Comparison of ENCODE assay signal across 8 cellular contexts in the genomic region with DNA sequence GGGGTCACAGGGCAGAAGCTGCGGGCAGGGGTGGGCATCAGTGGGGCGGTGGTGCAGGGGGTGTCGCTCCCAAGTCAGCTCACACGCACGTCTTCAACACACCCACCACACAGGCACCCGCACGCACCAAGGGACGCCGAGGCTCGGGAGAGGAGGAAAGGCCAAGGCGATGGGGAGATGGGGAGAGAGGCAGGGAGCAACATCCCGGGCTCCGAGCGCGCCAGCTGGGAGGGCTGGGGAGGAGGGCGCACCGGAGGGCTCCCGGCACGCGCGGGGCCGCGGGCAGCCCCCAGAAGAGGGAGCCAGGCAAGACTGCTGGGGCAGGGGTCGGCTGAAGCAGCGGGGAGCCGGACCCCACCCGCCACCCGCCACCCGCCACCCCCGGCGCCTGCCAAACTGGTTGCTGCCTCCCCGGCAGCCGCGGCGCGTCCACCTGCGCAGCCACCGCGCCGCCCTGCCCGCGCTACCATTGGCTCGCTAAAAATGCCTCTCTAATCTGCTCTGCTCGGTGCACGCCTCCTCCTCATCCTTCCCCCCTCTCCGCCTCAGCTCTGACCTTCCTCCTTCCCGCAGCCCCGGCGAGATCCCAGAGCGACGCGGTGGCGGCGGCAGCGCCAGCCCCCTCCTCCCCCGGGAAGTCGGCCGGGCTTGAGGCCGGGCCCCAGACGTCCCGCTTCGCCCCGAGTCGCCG. TPM values are rescaled to one million over a fixed set of nuclear protein-coding genes. Genes with fewer than 3 reads are reported as not detected.
DNase-seq lines count a peak whose midpoint lies in the region; ATAC-seq and TF ChIP-seq lines count a peak whose summit lies in the region.

PACSIN1 (plus strand) TSS at position 526 of the 691 bp plus-strand sequence. CDS start 60,230 bp downstream, outside the sequence.

- no peak for TF ChIP-seq POLR2A in esophagus muscularis mucosa (IDR thresholded peaks at IDR 0.05; ENCODE audit: low read depth)

- H3K79me2 ChIP-seq in osteoblast (ENCODE audit: insufficient read depth, low read length), result no peaks in the 10 kb centered on the region

- peaks cover 0 to 43% (median 21%) of the 10 kb centered on the region in 4 donors for H3K27me3 ChIP-seq in esophagus muscularis mucosa
- H3K27me3 ChIP-seq in osteoblast (ENCODE audit: insufficient read depth, low read length), result peaks cover 17% of the 10 kb centered on the region

- H3K4me3 ChIP-seq in GM12875 (ENCODE audit: low read depth, low read length) (peak within 1 kb of the TSS; percentile 21), esophagus muscularis mucosa (peak within 1 kb of the TSS; percentile 44 to 59 (median 48)), osteoblast (ENCODE audit: insufficient read depth, low read length) (peak within 1 kb of the TSS; percentile 46)

- ATAC-seq in GM21717 (IDR thresholded peaks at IDR 0.05; ENCODE audit: unreplicated experiment) (no peak), GM19035 (IDR thresholded peaks at IDR 0.05; ENCODE audit: unreplicated experiment) (no peak)

- 2% methylated on average over 49 of the region's 65 CpGs for WGBS in esophagus muscularis mucosa

- H2AFZ ChIP-seq in osteoblast (ENCODE audit: low read length), result no peak within 1 kb of the TSS

- H3K9me3 ChIP-seq in esophagus muscularis mucosa, result no peaks in the 10 kb centered on the region
- H3K9me3 ChIP-seq in osteoblast (ENCODE audit: low read depth, low read length), result no peaks in the 10 kb centered on the region

- H3K4me1 ChIP-seq in esophagus muscularis mucosa, result peaks cover 7 to 15% (median 14%) of the 10 kb centered on the region in 4 donors
- no peaks in the 10 kb centered on the region for H3K4me1 ChIP-seq in osteoblast (ENCODE audit: insufficient read depth, low read length)

- peaks cover 30% of the 10 kb centered on the region for H3K27me3 Mint-ChIP-seq in T-helper 2 cell treated with Interferon-gamma antibody and Interleukin-4, amounts not matched to agents 5 μg/mL and 100 μg/mL, for 36 hours (ENCODE audit: low read depth)

- H3K27ac ChIP-seq in esophagus muscularis mucosa (replicated peaks in 1 of 4) (peak within 1 kb of the TSS in 1 of 4 donors; percentile 18), osteoblast (ENCODE audit: low read depth, low read length) (no peak within 1 kb of the TSS)

- H3K4me3 Mint-ChIP-seq in T-helper 2 cell treated with Interferon-gamma antibody and Interleukin-4, amounts not matched to agents 5 μg/mL and 100 μg/mL, for 36 hours, result peak within 1 kb of the TSS; percentile 65

- peak within 1 kb of the TSS; percentile 40 for H3K4me2 ChIP-seq in osteoblast (ENCODE audit: insufficient read depth, low read length)

- H4K20me1 ChIP-seq in osteoblast (ENCODE audit: insufficient read depth, low read length), result no peaks in the 10 kb centered on the region

- no peaks in the 10 kb centered on the region for H3K4me1 Mint-ChIP-seq in T-helper 2 cell treated with Interferon-gamma antibody and Interleukin-4, amounts not matched to agents 5 μg/mL and 100 μg/mL, for 36 hours (ENCODE audit: low read depth)

- DNase-seq in AG08396 (ENCODE audit: low spot score), result peak; percentile 56
- no peak for DNase-seq in T-helper 2 cell treated with Interferon-gamma antibody and Interleukin-4, amounts not matched to agents 5 μg/mL and 100 μg/mL, for 36 hours (ENCODE audit: low spot score)
- DNase-seq in esophagus muscularis mucosa (ENCODE audit: extremely low spot score), result no peak
- peak; percentile 89 for DNase-seq in osteoblast (ENCODE audit: insufficient read length, low spot score, missing footprints)
- DNase-seq in SK-N-DZ (ENCODE audit: low spot score), result no peak

- intact Hi-C loops in esophagus muscularis mucosa (cut with DNase I), result no loop called here

- no peak within 1 kb of the TSS for H3K27ac Mint-ChIP-seq in T-helper 2 cell treated with Interferon-gamma antibody and Interleukin-4, amounts not matched to agents 5 μg/mL and 100 μg/mL, for 36 hours

- H3K36me3 ChIP-seq in esophagus muscularis mucosa (no peaks in the 10 kb centered on the region), osteoblast (ENCODE audit: insufficient read depth, low read length) (no peaks in the 10 kb centered on the region)

- TF ChIP-seq CTCF in GM12875 (IDR thresholded peaks at IDR 0.05; ENCODE audit: borderline replicate concordance, insufficient read depth, low read depth, low read length) (no peak), esophagus muscularis mucosa (IDR thresholded peaks at IDR 0.05) (no peak), osteoblast (IDR thresholded peaks at IDR 0.05; ENCODE audit: extremely low read depth, low read depth, low read length) (no peak)

- H3K36me3 Mint-ChIP-seq in T-helper 2 cell treated with Interferon-gamma antibody and Interleukin-4, amounts not matched to agents 5 μg/mL and 100 μg/mL, for 36 hours (ENCODE audit: low read depth), result no peaks in the 10 kb centered on the region

- no peak for TF ChIP-seq EP300 in esophagus muscularis mucosa (IDR thresholded peaks at IDR 0.05)

- no peaks in the 10 kb centered on the region for H3K9me3 Mint-ChIP-seq in T-helper 2 cell treated with Interferon-gamma antibody and Interleukin-4, amounts not matched to agents 5 μg/mL and 100 μg/mL, for 36 hours

RNA-seq across cellular contexts. Expression of gene PACSIN1, which starts in this region (rescaled TPM):
- 1 to 10 TPM in 3 of 4 donors, under 1 TPM in 1; 0.42 to 2.3 (median 1.7) TPM for total RNA-seq in esophagus muscularis mucosa
- not detected in 2 replicates for total RNA-seq in osteoblast
- polyA plus RNA-seq in SK-N-DZ (2014; cell fraction: cytosol; rRNA removed), result 0.06 and 0.08 TPM in 2 replicates
- 0.09 TPM in 1 of 2 replicates, not detected in the other for polyA plus RNA-seq in SK-N-DZ (2014; cell fraction: nucleus; rRNA removed)

Comparison
In these comparisons a context has a peak if more than half of its experiments do, and no peak if none do; other contexts are left out.
1. Peak in DNase-seq, H3K4me3 ChIP-seq and H3K4me2 ChIP-seq in osteoblast; RNA of the gene not detected or under 1 TPM.